In the genomic region with DNA sequence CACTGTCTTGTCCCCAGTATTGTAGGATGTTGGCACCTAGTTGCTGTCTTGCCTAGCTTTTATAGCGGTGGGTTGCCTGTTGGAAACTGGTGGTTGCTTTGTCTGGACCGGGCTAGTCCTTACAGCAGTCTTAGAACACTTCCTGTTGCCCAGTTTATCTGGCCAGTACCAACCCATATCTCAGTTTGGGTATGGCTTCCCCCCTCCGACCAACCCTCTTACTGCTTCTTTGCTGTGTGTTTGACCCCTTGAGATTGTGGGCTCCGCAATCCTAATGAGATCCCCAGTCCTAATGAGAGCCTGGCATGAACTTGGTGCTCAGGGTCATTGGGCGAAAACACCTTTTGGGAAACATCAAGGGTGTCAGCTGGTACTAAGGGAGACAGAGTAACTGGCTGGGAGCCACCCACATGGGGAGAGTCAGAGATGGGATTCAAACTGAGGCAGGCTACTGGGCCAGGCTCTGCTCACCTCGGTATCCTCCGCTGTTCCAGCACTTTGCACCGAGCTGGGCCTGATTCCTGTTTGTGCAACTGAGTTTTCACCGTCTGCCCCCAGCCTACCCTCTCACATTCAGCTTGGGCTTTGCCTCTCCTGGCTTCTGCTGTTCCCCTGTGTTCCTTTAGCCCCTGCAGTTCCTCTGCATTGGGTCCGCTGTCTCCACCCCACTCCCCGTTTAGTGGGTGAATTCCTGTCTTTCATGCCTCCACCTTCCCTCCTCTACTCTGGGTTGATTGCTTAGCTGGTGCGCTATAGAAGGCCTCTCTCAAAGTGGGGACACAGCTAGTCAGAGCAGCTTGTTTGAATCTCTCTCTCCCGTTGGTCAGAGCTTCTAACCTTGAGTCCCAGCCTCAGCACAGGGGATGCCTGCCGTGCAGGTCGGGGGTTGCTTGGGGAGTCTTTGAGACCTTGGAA, we compare ENCODE assay signal across 7 cellular contexts. TPM values are rescaled to one million over a fixed set of nuclear protein-coding genes. Genes with fewer than 3 reads are reported as not detected.
A peak's percentile ranks its signal among the peaks of the same experiment; 100 is the strongest.
DNase-seq lines count a peak whose midpoint lies in the region; ATAC-seq and TF ChIP-seq lines count a peak whose summit lies in the region.

No MANE protein-coding gene starts in this region.

- POLR2A ChIA-PET in HCT116 (lab: Charles Lee), result no interaction called here
- POLR2A ChIA-PET in WTC11 (lab: Charles Lee), result interaction anchor here (1.0 kb wide), 1 partner anchor 61 kb away, joined by 3 read pairs; no protein-coding TSS in a partner anchor

- TF ChIP-seq CTCF in HCT116 (IDR thresholded peaks at IDR 0.05 in 2 of 3, conservative IDR thresholded peaks at IDR 0.05 in 1 of 3; ENCODE audit: borderline replicate concordance in 1 of 3, insufficient read depth in 1 of 3, low read depth in 2 of 3, low read length in 2 of 3) (0 out of 6 replicates have a peak, but pooled peaks of 1 of the 3 experiments have one; percentile 0), WTC11 (IDR thresholded peaks at IDR 0.05) (no peak), spleen (IDR thresholded peaks at IDR 0.05 in 8 of 11, conservative IDR thresholded peaks at IDR 0.05 in 3 of 11) (peak in 1 of 11 experiments; percentile 5)

- no peaks in the 10 kb centered on the region for H3K9me2 ChIP-seq in HCT116 (ENCODE audit: insufficient read depth)

- CTCF ChIA-PET in HCT116 (lab: Charles Lee) (interaction anchor here (0.8 to 1.0 kb wide), 2 partner anchors 37 to 172 kb away, joined by 3 read pairs; no protein-coding TSS in a partner anchor), WTC11 (lab: Charles Lee) (interaction anchor here (0.6 to 7.4 kb wide), 14 partner anchors 12 to 209 kb away, joined by 3 to 83 read pairs (median 5); a partner anchor contains a TSS)

- no peaks in the 10 kb centered on the region for H3K27me3 ChIP-seq in HCT116 (ENCODE audit: insufficient read depth, low read length)
- H3K27me3 ChIP-seq in spleen (replicated peaks in 1 of 7), result peaks cover 0 to 10% (median 0%) of the 10 kb centered on the region in 7 donors

- peaks cover 35% of the 10 kb centered on the region for H3K4me1 Mint-ChIP-seq in WTC11
- H3K4me1 Mint-ChIP-seq in immature natural killer cell, result peaks cover 42 to 55% of the 10 kb centered on the region in 2 donors

- H3K27ac ChIP-seq in HCT116 (ENCODE audit: low read depth, low read length), result no peak overlapping the region
- peak overlapping the region in 6 of 8 donors; percentile 98 to 100 (median 100) for H3K27ac ChIP-seq in spleen

- no peak overlapping the region for H3K9ac ChIP-seq in HCT116 (ENCODE audit: low read length)

- TSS peak; percentile 43 for BruUV-seq in HCT116 (replicated peaks; lab: Mats Ljungman, UMichigan)

- H3K27me3 Mint-ChIP-seq in WTC11 (ENCODE audit: low read depth) (peaks cover 12% of the 10 kb centered on the region), immature natural killer cell (ENCODE audit: low read depth in 3 of 3) (peaks cover 6 to 10% (median 10%) of the 10 kb centered on the region in 3 donors)

- H3K36me3 ChIP-seq in HCT116 (ENCODE audit: control insufficient read depth in 1 of 2, insufficient read depth in 2 of 2, low read length in 2 of 2) (no peaks in the 10 kb centered on the region), spleen (no peaks in the 10 kb centered on the region)

- intact Hi-C loops in HCT116 (cut with micrococcal nuclease), result no loop called here
- intact Hi-C loops in spleen (cut with DNase I; ENCODE audit: low total_unique reads), result no loop called here

- H2AFZ ChIP-seq in HCT116 (ENCODE audit: low read depth, low read length, poor library complexity, severe bottlenecking), result no peak overlapping the region

- no peak for TF ChIP-seq RAD21 in HCT116 (IDR thresholded peaks at IDR 0.05; ENCODE audit: low read depth)

- H3K4me1 ChIP-seq in HCT116 (ENCODE audit: control insufficient read depth in 1 of 2, insufficient read depth in 2 of 2, low read length in 2 of 2), result peaks cover 23 to 47% of the 10 kb centered on the region in 2 experiments
- peaks cover 33 to 91% (median 76%) of the 10 kb centered on the region in 6 donors for H3K4me1 ChIP-seq in spleen

- peak overlapping the region; percentile 100 for H3K4me2 ChIP-seq in HCT116 (ENCODE audit: low read length)

- H3K9me3 ChIP-seq in HCT116 (ENCODE audit: control insufficient read depth in 1 of 2, insufficient read depth in 1 of 2, low read depth in 1 of 2, low read length in 2 of 2) (no peaks in the 10 kb centered on the region), spleen (no peaks in the 10 kb centered on the region)

- H3K27ac Mint-ChIP-seq in WTC11 (peak overlapping the region; percentile 82; the same call in 1 of the 2 replicates), immature natural killer cell (peak overlapping the region; percentile 48 to 85 (median 78))

- WGBS in spleen, 5 donors, result 77 to 85% (median 79%) methylated on average over 15 of the region's 15 CpGs

- H3K79me2 ChIP-seq in HCT116 (ENCODE audit: insufficient read depth, low read length), result peaks cover 28% of the 10 kb centered on the region

- peak overlapping the region; percentile 72 to 88; a peak in 3 of 4 replicates for H3K4me3 ChIP-seq in HCT116 (replicated peaks in 1 of 2; ENCODE audit: low read depth in 1 of 2, low read length in 2 of 2)
- peak overlapping the region; percentile 59 to 84 (median 67) for H3K4me3 ChIP-seq in spleen

- H3K4me3 Mint-ChIP-seq in WTC11 (peak overlapping the region; percentile 95), immature natural killer cell (peak overlapping the region; percentile 86 to 91 (median 90))

- H4K20me1 ChIP-seq in HCT116 (ENCODE audit: insufficient read depth), result no peaks in the 10 kb centered on the region

- TF ChIP-seq POLR2A in HCT116 (IDR thresholded peaks at IDR 0.05; ENCODE audit: borderline replicate concordance, extremely low read depth, insufficient read depth, insufficient read length), result no peak
- no peak for TF ChIP-seq POLR2A in spleen (IDR thresholded peaks at IDR 0.05)

- DNase-seq in HCT116 (ENCODE audit: low read depth, low spot score), result no peak
- no peak for DNase-seq in WTC11 (ENCODE audit: low spot score)
- no peak for DNase-seq in immature natural killer cell
- DNase-seq in spleen, result peak; percentile 73
- no peak for DNase-seq in activated gamma-delta T cell (lab: John Stamatoyannopoulos, UW)
- no peak for DNase-seq in retina

- H3K9me3 Mint-ChIP-seq in WTC11 (no peaks in the 10 kb centered on the region), immature natural killer cell (no peaks in the 10 kb centered on the region)

- RAD21 ChIA-PET in HCT116 (lab: Charles Lee; ENCODE audit: low non-redundant PET in 1 of 2, low total read pairs in 2 of 2, uncharacterized antibody in 2 of 2, unreplicated experiment in 2 of 2), result no interaction called here

- H3K36me3 Mint-ChIP-seq in WTC11 (no peaks in the 10 kb centered on the region), immature natural killer cell (peaks cover 0 to 4% (median 0%) of the 10 kb centered on the region in 3 donors)

- no peak for ATAC-seq in HCT116
- ATAC-seq in WTC11, result no peak
- no peak for ATAC-seq in HG03025 (IDR thresholded peaks at IDR 0.05; ENCODE audit: low FRiP score, unreplicated experiment)

TF ChIP-seq in HCT116, 20 proteins besides CTCF, POLR2A, EP300 and RAD21:
- no peak for TF ChIP-seq ELF1 (IDR thresholded peaks at IDR 0.05; ENCODE audit: borderline replicate concordance, low read depth)
- TF ChIP-seq POLR2AphosphoS5 (IDR thresholded peaks at IDR 0.05; ENCODE audit: low read depth, low read length), result no peak
- TF ChIP-seq ZFX (IDR thresholded peaks at IDR 0.05), result no peak
- TF ChIP-seq JUND (IDR thresholded peaks at IDR 0.05), result no peak

TF ChIP-seq in WTC11, 78 proteins besides CTCF, POLR2A, EP300 and RAD21:
- TF ChIP-seq ZNF138 (CRISPR knock-in tag; conservative IDR thresholded peaks at IDR 0.05) (no peak), FOXJ3 (CRISPR knock-in tag; IDR thresholded peaks at IDR 0.05; ENCODE audit: borderline replicate concordance) (no peak), GABPB1 (CRISPR knock-in tag; IDR thresholded peaks at IDR 0.05) (0 out of 2 replicates have a peak, but pooled peaks have one; percentile 31), TCF7 (CRISPR knock-in tag; IDR thresholded peaks at IDR 0.05; ENCODE audit: low read depth) (no peak)

RNA-seq across cellular contexts. Expression of a gene that starts 1.6 kb away (rescaled TPM):
- total RNA-seq in HCT116 (2021; ENCODE audit: unreplicated experiment) (62.9 TPM), WTC11 (2021) (42.4 to 45.1 TPM (median 43.4 TPM) in 3 replicates), spleen (100 to 1,000 TPM in 1 of 7 donors, 10 to 100 TPM in 6; 45.7 to 114 (median 79.2) TPM)
- polyA plus RNA-seq in HCT116 (2012), result 38.5 and 41.2 TPM in 2 replicates
- polyA plus RNA-seq in immature natural killer cell (10 to 100 TPM; 25.6 to 39.8 (median 26.6) TPM), spleen (10 to 100 TPM; 13.7 to 24.0 (median 18.2) TPM)
